ENCODE assay signal across 8 cellular contexts in genomic region chr6:26537160-26537845, GRCh38. TPM values are rescaled to one million over a fixed set of nuclear protein-coding genes. Genes with fewer than 3 reads are reported as not detected.
DNase-seq lines count a peak whose midpoint lies in the region; ATAC-seq and TF ChIP-seq lines count a peak whose summit lies in the region.

No MANE protein-coding gene starts in this region.

- peak; percentile 37 for ATAC-seq in GM19397 (IDR thresholded peaks at IDR 0.05; ENCODE audit: unreplicated experiment)
- peak; percentile 29 for ATAC-seq in HG03558 (IDR thresholded peaks at IDR 0.05; ENCODE audit: extremely low read depth, unreplicated experiment)
- ATAC-seq in lower lobe of right lung = peak; percentile 86 to 90

- CTCF ChIA-PET in BJ (lab: Yijun Ruan, JAX) = interaction anchor here (0.9 to 1.7 kb wide), 6 partner anchors 18 to 937 kb away, joined by 3 to 9 read pairs (median 3); no protein-coding TSS in a partner anchor

- DNase-seq in BJ (ENCODE audit: low read depth) (peak; percentile 74), NCI-H748 treated with DMSO at 0.1 percent for 48 hours (lab: John Stamatoyannopoulos, UW) (peak; percentile 96), dorsolateral prefrontal cortex (peak; percentile 62 to 92 (median 85)), lower lobe of right lung (peak; percentile 93)
- DNase-seq in activated CD4-positive, alpha-beta T cell treated with anti-CD3 and anti-CD28 coated beads, Interleukin-2, amount 50 U/mL, for 48 hours = peak; percentile 90 to 93
- DNase-seq in stimulated activated CD4-positive, alpha-beta T cell treated with anti-CD3 and anti-CD28 coated beads, Interleukin-4, amount 100 ng/mL, for 48 hours (ENCODE audit: low read depth in 2 of 2) = peak; percentile 82 to 88

- H3K9me3 ChIP-seq in lower lobe of right lung = no peaks in the 10 kb centered on the region

- intact Hi-C loops in dorsolateral prefrontal cortex (cut with DNase I) (loop anchor here (1.0 to 10.0 kb wide), 6 partner anchors 16 to 225 kb away; partner anchors contain the start of gene BTN2A1 (in 2 of the 2)), lower lobe of right lung (cut with DNase I) (no loop called here)

- H3K4me1 ChIP-seq in lower lobe of right lung = peaks cover 35% of the 10 kb centered on the region

- H3K36me3 ChIP-seq in BJ (ENCODE audit: control insufficient read depth, insufficient read depth, low read length) (no peaks in the 10 kb centered on the region), lower lobe of right lung (peaks cover under 1% of the 10 kb centered on the region)

- POLR2A ChIA-PET in BJ (lab: Charles Lee) = interaction anchor here (0.6 to 1.0 kb wide), 3 partner anchors 17 to 215 kb away, joined by 3 to 9 read pairs (median 7); no protein-coding TSS in a partner anchor

- H3K27me3 ChIP-seq in BJ (ENCODE audit: control insufficient read depth, insufficient read depth, low read length) (no peaks in the 10 kb centered on the region), dorsolateral prefrontal cortex (no peaks in the 10 kb centered on the region), lower lobe of right lung (ENCODE audit: low read depth) (no peaks in the 10 kb centered on the region)

- TF ChIP-seq CTCF in BJ (IDR thresholded peaks at IDR 0.05; ENCODE audit: insufficient read depth, low read depth, low read length) (no peak), dorsolateral prefrontal cortex (IDR thresholded peaks at IDR 0.05 in 54 of 56, conservative IDR thresholded peaks at IDR 0.05 in 2 of 56; ENCODE audit: low read depth in 1 of 56, partially characterized antibody in 56 of 56) (peak in 6 of 56 donors; percentile 4 to 21 (median 14)), lower lobe of right lung (IDR thresholded peaks at IDR 0.05) (no peak)

- H3K4me3 ChIP-seq in BJ (ENCODE audit: low read depth, low read length) (peak overlapping the region; percentile 83), dorsolateral prefrontal cortex (peak overlapping the region; percentile 73 to 99 (median 90)), lower lobe of right lung (peak overlapping the region; percentile 86)

- peak overlapping the region; percentile 85 to 100 (median 97) for H3K27ac ChIP-seq in dorsolateral prefrontal cortex
- H3K27ac ChIP-seq in lower lobe of right lung = peak overlapping the region; percentile 96

RNA-seq across cellular contexts. Expression of gene HMGN4, which starts 0.9 kb away (rescaled TPM):
- polyA plus RNA-seq in BJ (2011; rRNA removed) = 41.4 and 60.9 TPM in 2 replicates
- 11.8 and 16.5 TPM in 2 replicates for polyA minus RNA-seq in BJ (2011; rRNA and poly(A)+ RNA removed)
- 10 to 100 TPM; 16.9 to 48.3 (median 28.5) TPM for total RNA-seq in dorsolateral prefrontal cortex
- total RNA-seq in lower lobe of right lung = 42.9 TPM

RNA-seq across cellular contexts. Expression of gene BTN1A1, which starts 37.2 kb away (rescaled TPM):
- polyA plus RNA-seq in BJ (2011; rRNA removed) = not detected in 2 replicates
- polyA minus RNA-seq in BJ (2011; rRNA and poly(A)+ RNA removed) = not detected in 2 replicates
- total RNA-seq in dorsolateral prefrontal cortex (under 1 TPM in 5 of 120 experiments, not detected in 115; 0.17 to 0.28 (median 0.19) TPM), lower lobe of right lung (not detected)

RNA-seq across cellular contexts. Expression of gene ABT1, which starts 59.5 kb away (rescaled TPM):
- 16.1 and 18.4 TPM in 2 replicates for polyA plus RNA-seq in BJ (2011; rRNA removed)
- polyA minus RNA-seq in BJ (2011; rRNA and poly(A)+ RNA removed) = 9.2 and 11.0 TPM in 2 replicates
- total RNA-seq in dorsolateral prefrontal cortex = 10 to 100 TPM in 9 of 120 experiments, 1 to 10 TPM in 111; 5.9 to 11.3 (median 8.3) TPM
- total RNA-seq in lower lobe of right lung = 13.5 TPM

Comparison
In these comparisons a context has a peak if more than half of its experiments do, and no peak if none do; other contexts are left out.
1. Peak in every context shown above with its lines: DNase-seq, ATAC-seq, H3K4me3 ChIP-seq and H3K27ac ChIP-seq.
2. ATAC-seq: peak in every context shown above with its lines; median percentile 88 in lower lobe of right lung; 37 in GM19397; 29 in HG03558.